Comparison of ENCODE assay signal across 8 cellular contexts in the genomic region with DNA sequence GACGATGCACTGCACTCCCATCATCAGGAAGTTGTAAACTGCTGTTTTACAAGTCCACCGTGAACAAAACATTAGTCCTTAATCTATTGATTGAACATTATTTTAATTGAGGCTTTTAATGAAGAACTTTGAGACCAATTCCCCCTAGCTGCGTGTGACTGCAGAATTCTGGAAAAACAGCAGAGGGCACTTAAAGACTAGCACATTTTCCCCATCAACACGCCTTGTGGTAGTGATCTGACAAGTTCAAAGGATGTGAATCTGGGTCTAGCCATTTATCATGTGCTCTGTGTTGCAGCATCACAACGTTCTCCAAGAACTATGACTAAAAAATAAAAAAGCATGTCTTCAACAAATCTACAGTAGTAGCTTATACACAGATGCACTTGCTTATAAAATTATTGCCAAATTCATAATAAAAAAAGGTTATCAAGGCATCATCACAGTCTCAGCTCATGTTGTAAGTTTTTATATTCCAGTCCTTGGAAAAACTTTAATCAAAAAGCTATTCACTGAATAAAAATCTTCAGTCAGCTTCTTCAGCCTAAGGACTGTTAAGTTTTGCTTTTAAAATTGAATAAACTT. TPM values are rescaled to one million over a fixed set of nuclear protein-coding genes. Genes with fewer than 3 reads are reported as not detected.
DNase-seq lines count a peak whose midpoint lies in the region; ATAC-seq, FAIRE-seq and TF ChIP-seq lines count a peak whose summit lies in the region.

No MANE protein-coding gene starts in this region.

- no peaks in the 10 kb centered on the region for H3K9me3 Mint-ChIP-seq in type B pancreatic cell

- in situ Hi-C loops in astrocyte of the cerebellum (cut with HindIII; ENCODE audit: low sequenced_read_pairs), result no loop called here

- H3K4me3 ChIP-seq in astrocyte of the cerebellum (ENCODE audit: low read depth, low read length), result no peak overlapping the region

- peak; percentile 73 for TF ChIP-seq CTCF in C4-2B (conservative IDR thresholded peaks at IDR 0.05)
- peak; percentile 72 for TF ChIP-seq CTCF in astrocyte of the cerebellum (IDR thresholded peaks at IDR 0.05; ENCODE audit: low read depth, low read length, missing control alignments)
- peak; percentile 85 for TF ChIP-seq CTCF in type B pancreatic cell (conservative IDR thresholded peaks at IDR 0.05)

- ATAC-seq in GM18867 (IDR thresholded peaks at IDR 0.05; ENCODE audit: unreplicated experiment), result no peak
- no peak for ATAC-seq in HG02840 (IDR thresholded peaks at IDR 0.05; ENCODE audit: low FRiP score, unreplicated experiment)

- no peaks in the 10 kb centered on the region for H3K4me1 Mint-ChIP-seq in type B pancreatic cell (ENCODE audit: unreplicated experiment)

- no peaks in the 10 kb centered on the region for H3K36me3 Mint-ChIP-seq in type B pancreatic cell

- DNase-seq in GM18507 (ENCODE audit: extremely low spot score, insufficient read length, low read depth) (no peak), NCI-H226 (peak; percentile 1), astrocyte of the cerebellum (ENCODE audit: low read depth) (peak; percentile 45), islet precursor cell (peak; percentile 61), type B pancreatic cell (ENCODE audit: extremely low spot score, unreplicated experiment) (no peak)

- no peak overlapping the region for H3K27ac Mint-ChIP-seq in type B pancreatic cell

- peak; percentile 39 for FAIRE-seq in GM18507 (lab: Jason Lieb, UNC)

- H3K4me3 Mint-ChIP-seq in type B pancreatic cell, result no peak overlapping the region

- peaks cover 72% of the 10 kb centered on the region for H3K27me3 Mint-ChIP-seq in type B pancreatic cell

- H3K27ac ChIP-seq in C4-2B, result no peak overlapping the region

RNA-seq across cellular contexts. Expression of gene SKOR2, which starts 35.8 kb away (rescaled TPM):
- total RNA-seq in type B pancreatic cell (ENCODE audit: low replicate concordance), result 0.81 and 0.87 TPM in 2 replicates

RNA-seq across cellular contexts. Expression of gene IER3IP1, which starts 39.5 kb away (rescaled TPM):
- 11.4 and 14.0 TPM in 2 replicates for total RNA-seq in type B pancreatic cell (ENCODE audit: low replicate concordance)

Comparison
In these comparisons a context has a peak if more than half of its experiments do, and no peak if none do; other contexts are left out.
1. DNase-seq: peak in NCI-H226 (single experiment), astrocyte of the cerebellum (single experiment) and islet precursor cell (single experiment); none in GM18507 (single experiment) and type B pancreatic cell (single experiment).
2. Peak in every context shown above with its lines, with median percentiles within 50 percentile points of each other: CTCF ChIP-seq.